In the genomic region with DNA sequence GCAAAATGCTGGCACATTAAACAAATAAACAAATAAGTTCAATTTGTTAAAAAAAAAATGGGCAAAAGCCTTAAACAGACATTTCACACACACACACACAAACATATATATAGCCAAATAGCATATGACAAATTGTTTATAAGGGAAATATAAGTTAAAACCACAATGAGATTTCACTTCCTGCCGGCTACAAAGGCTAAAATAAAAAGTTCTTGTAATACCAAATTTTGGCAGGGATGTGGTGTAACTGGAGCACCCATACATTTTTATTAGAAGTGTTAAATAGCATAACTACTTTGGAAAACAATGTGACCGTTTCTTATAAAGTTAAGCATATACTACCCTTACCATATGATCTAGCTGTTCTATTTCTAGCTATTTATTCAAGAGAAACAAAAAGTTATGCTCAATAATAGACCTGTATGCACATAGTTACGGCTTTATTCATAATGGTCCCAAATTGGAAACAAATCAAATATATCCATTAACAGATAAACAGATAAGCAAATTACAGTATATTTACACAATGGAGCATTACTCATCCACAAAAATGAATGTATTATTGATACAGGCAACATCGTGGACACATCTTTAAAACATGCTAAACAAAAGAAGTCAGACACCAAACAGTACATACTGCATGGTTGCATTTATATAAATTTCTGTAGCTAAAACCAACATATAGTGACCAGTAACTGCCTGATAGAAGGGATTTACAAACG, we compare ENCODE assay signal across 1 cellular context.
TF ChIP-seq lines count a peak whose summit lies in the region.

No MANE protein-coding gene starts in this region.

TF ChIP-seq in GM23338, 12 proteins besides CTCF, POLR2A, EP300 and RAD21 (continued from another document):
- no peak for TF ChIP-seq ZNF462 (CRISPR knock-in tag; IDR thresholded peaks at IDR 0.05)
